8 cellular contexts compared by ENCODE assay signal in the genomic region with DNA sequence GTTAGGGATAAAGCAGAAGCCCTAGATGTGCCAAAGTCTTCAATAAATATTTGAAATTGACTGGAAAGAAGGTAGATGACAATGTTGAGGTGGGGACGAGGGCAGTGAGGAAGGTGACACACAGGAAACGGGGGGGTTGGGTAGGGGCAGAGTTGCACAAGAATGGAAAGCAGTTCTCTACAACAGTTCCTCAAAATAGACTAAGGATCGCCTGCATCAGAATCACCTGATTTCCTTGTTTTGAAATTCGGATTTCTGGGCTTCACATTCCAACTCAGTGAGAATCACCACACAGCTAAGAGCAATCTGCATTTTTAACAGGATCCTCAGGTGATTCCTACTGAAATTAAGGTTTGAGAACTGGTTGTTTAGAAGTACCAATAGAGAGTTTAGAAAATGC.
DNase-seq lines count a peak whose midpoint lies in the region; ATAC-seq and TF ChIP-seq lines count a peak whose summit lies in the region.

No MANE protein-coding gene starts in this region.

- DNase-seq in activated gamma-delta T cell treated with Interleukin-2 at 50 U/mL for 16 hours (peak; percentile 31), activated gamma-delta T cell (lab: John Stamatoyannopoulos, UW) (no peak), RWPE2 (ENCODE audit: low spot score) (no peak), fibroblast of mammary gland (ENCODE audit: low read depth) (peak; percentile 49), sciatic nerve (ENCODE audit: low spot score) (no peak), glutamatergic neuron (no peak), colonic mucosa (no peak)

- intact Hi-C loops in sciatic nerve (cut with DNase I), result no loop called here
- intact Hi-C loops in colonic mucosa (cut with DNase I), result no loop called here

- H3K4me3 ChIP-seq in RWPE2 (ENCODE audit: severe bottlenecking), result no peak overlapping the region
- no peak overlapping the region for H3K4me3 ChIP-seq in fibroblast of mammary gland (ENCODE audit: control insufficient read depth, low read depth, low read length)
- H3K4me3 ChIP-seq in colonic mucosa, result no peak overlapping the region

- peak; percentile 75 for ATAC-seq in RWPE2 (ENCODE audit: low read depth)
- peak; percentile 20 for ATAC-seq in sciatic nerve
- no peak for ATAC-seq in HG02870 (IDR thresholded peaks at IDR 0.05; ENCODE audit: unreplicated experiment)

- no peak overlapping the region for H3K9ac ChIP-seq in colonic mucosa (ENCODE audit: low read depth in 2 of 2, low read length in 2 of 2)

- H3K9me3 ChIP-seq in RWPE2 (ENCODE audit: severe bottlenecking) (peaks cover 3% of the 10 kb centered on the region), colonic mucosa (no peaks in the 10 kb centered on the region)

- H3K27ac Mint-ChIP-seq in glutamatergic neuron (ENCODE audit: unreplicated experiment), result no peak overlapping the region

- H3K36me3 Mint-ChIP-seq in glutamatergic neuron (ENCODE audit: unreplicated experiment), result peaks cover 20% of the 10 kb centered on the region

- H3K27me3 ChIP-seq in RWPE2 (ENCODE audit: insufficient read depth, poor library complexity, severe bottlenecking), result no peaks in the 10 kb centered on the region
- no peaks in the 10 kb centered on the region for H3K27me3 ChIP-seq in colonic mucosa

- H3K4me3 Mint-ChIP-seq in glutamatergic neuron (ENCODE audit: unreplicated experiment), result no peak overlapping the region

- peaks cover 3% of the 10 kb centered on the region for H3K9me3 Mint-ChIP-seq in glutamatergic neuron (ENCODE audit: unreplicated experiment)

- peaks cover 4% of the 10 kb centered on the region for H3K27me3 Mint-ChIP-seq in glutamatergic neuron (ENCODE audit: unreplicated experiment)

- H3K4me1 Mint-ChIP-seq in glutamatergic neuron (ENCODE audit: low read depth, unreplicated experiment), result peaks cover 2% of the 10 kb centered on the region

- H3K4me1 ChIP-seq in RWPE2 (ENCODE audit: insufficient read depth, poor library complexity, severe bottlenecking), result peaks cover 24% of the 10 kb centered on the region
- H3K4me1 ChIP-seq in colonic mucosa, result no peaks in the 10 kb centered on the region

- H3K27ac ChIP-seq in RWPE2 (ENCODE audit: poor library complexity, severe bottlenecking) (peak overlapping the region; percentile 40), colonic mucosa (no peak overlapping the region)

- H3K36me3 ChIP-seq in RWPE2 (ENCODE audit: low read depth), result 0 out of 2 replicates have a peak, but pooled peaks cover 3% of the 10 kb centered on the region
- no peaks in the 10 kb centered on the region for H3K36me3 ChIP-seq in colonic mucosa

- no peak for TF ChIP-seq CTCF in RWPE2 (IDR thresholded peaks at IDR 0.05; ENCODE audit: poor library complexity, severe bottlenecking)
- no peak for TF ChIP-seq CTCF in fibroblast of mammary gland (conservative IDR thresholded peaks at IDR 0.05; ENCODE audit: control insufficient read depth, insufficient read depth, low read depth, low read length)
- TF ChIP-seq CTCF in glutamatergic neuron (IDR thresholded peaks at IDR 0.05; ENCODE audit: partially characterized antibody, unreplicated experiment), result no peak
- TF ChIP-seq CTCF in colonic mucosa (IDR thresholded peaks at IDR 0.05), result no peak

Comparison
In these comparisons a context has a peak if more than half of its experiments do, and no peak if none do; other contexts are left out.
1. DNase-seq: peak in activated gamma-delta T cell treated with Interleukin-2 at 50 U/mL for 16 hours (single experiment) and fibroblast of mammary gland (single experiment); none in activated gamma-delta T cell (single experiment), RWPE2 (single experiment), sciatic nerve (single experiment), glutamatergic neuron (single experiment) and colonic mucosa (single experiment).